Comparison of ENCODE assay signal across 18 cellular contexts in genomic region chr15:81859737-81860516, GRCh38.
A peak's percentile ranks its signal among the peaks of the same experiment; 100 is the strongest.
DNase-seq lines count a peak whose midpoint lies in the region; ATAC-seq and TF ChIP-seq lines count a peak whose summit lies in the region.
"Had no signal": no experiment of that assay in that cellular context is flagged by ENCODE, and none has a peak within 500 bp of the region (broad histone marks: within the 10 kb centered on the region; RNA-seq: fewer than 3 reads in every experiment).

No MANE protein-coding gene starts in this region.

- TF ChIP-seq POLR2A in esophagus muscularis mucosa (IDR thresholded peaks at IDR 0.05; ENCODE audit: low read depth), result no peak

- no peaks in the 10 kb centered on the region for H3K9me3 Mint-ChIP-seq in endodermal cell
- H3K9me3 Mint-ChIP-seq: activated T-helper 1 cell treated with anti-CD3 and anti-CD28 coated beads, Interleukin-12 subunit alpha, Interleukin-12 subunit beta, Interleukin-2, Interleukin-4 antibody, amounts not matched to agents 30 ng/mL and 10 ng/mL and 1 ng/mL, durations not matched to agents 14 hours and 24 hours and 36 hours; T-helper 2 cell treated with Interferon-gamma antibody and Interleukin-4, amounts not matched to agents 5 μg/mL and 100 μg/mL, for 36 hours had no signal

- no peak overlapping the region for H3K9ac ChIP-seq in endodermal cell (ENCODE audit: extremely low read depth, low read length, poor library complexity, severe bottlenecking)
- H3K9ac ChIP-seq: KMS-11, neural progenitor cell had no signal

- H3K9me3 ChIP-seq in esophagus muscularis mucosa (no peaks in the 10 kb centered on the region), endodermal cell (ENCODE audit: control insufficient read depth, low read length) (no peaks in the 10 kb centered on the region)
- H3K9me3 ChIP-seq: gastroesophageal sphincter, spleen had no signal

- no peaks in the 10 kb centered on the region for H3K4me1 Mint-ChIP-seq in endodermal cell

- H3K27me3 Mint-ChIP-seq in endodermal cell (ENCODE audit: insufficient read depth), result no peaks in the 10 kb centered on the region

- TF ChIP-seq CTCF in esophagus muscularis mucosa (IDR thresholded peaks at IDR 0.05) (no peak), endodermal cell (conservative IDR thresholded peaks at IDR 0.05) (no peak)

- WGBS in esophagus muscularis mucosa, result 86% methylated on average over 9 of the region's 9 CpGs
- WGBS in endodermal cell (ENCODE audit: insufficient coverage in 1 of 2, insufficient read length in 1 of 2), 2 experiments, result 90 to 100% methylated on average over 6 to 9 of the region's 9 CpGs

- no peak for ATAC-seq in HG02623 (IDR thresholded peaks at IDR 0.05; ENCODE audit: unreplicated experiment)
- no peak for ATAC-seq in GM18502 (IDR thresholded peaks at IDR 0.05; ENCODE audit: poor library complexity, unreplicated experiment)
- ATAC-seq: activated CD4-positive, CD25-positive, alpha-beta regulatory T cell treated with anti-CD3 and anti-CD28 coated beads, Interleukin-2, amount 50 U/mL, for 24 hours; gastroesophageal sphincter had no signal

- peaks cover 64% of the 10 kb centered on the region for H3K36me3 Mint-ChIP-seq in endodermal cell (ENCODE audit: low read depth)

- no peak overlapping the region for H3K4me3 ChIP-seq in esophagus muscularis mucosa
- no peak overlapping the region for H3K4me3 ChIP-seq in endodermal cell (ENCODE audit: low read length)
- H3K4me3 ChIP-seq: gastroesophageal sphincter, neural progenitor cell, spleen had no signal

- no peaks in the 10 kb centered on the region for H3K36me3 ChIP-seq in esophagus muscularis mucosa
- no peaks in the 10 kb centered on the region for H3K36me3 ChIP-seq in endodermal cell (ENCODE audit: control insufficient read depth, insufficient read depth, low read length)
- H3K36me3 ChIP-seq: gastroesophageal sphincter, neural progenitor cell, spleen had no signal

- H3K4me1 ChIP-seq in esophagus muscularis mucosa, result no peaks in the 10 kb centered on the region
- peaks cover 4% of the 10 kb centered on the region for H3K4me1 ChIP-seq in endodermal cell (ENCODE audit: control insufficient read depth, insufficient read depth, low read length)
- H3K4me1 ChIP-seq: gastroesophageal sphincter, neural progenitor cell, spleen had no signal

- H3K27me3 ChIP-seq in esophagus muscularis mucosa (no peaks in the 10 kb centered on the region), endodermal cell (ENCODE audit: control insufficient read depth, insufficient read depth, low read length, poor library complexity, severe bottlenecking) (no peaks in the 10 kb centered on the region)
- H3K27me3 ChIP-seq: gastroesophageal sphincter, neural progenitor cell, spleen had no signal

- H3K27ac ChIP-seq in esophagus muscularis mucosa (replicated peaks in 1 of 4) (no peak overlapping the region), endodermal cell (ENCODE audit: low read depth, low read length) (no peak overlapping the region)
- H3K27ac ChIP-seq: gastroesophageal sphincter, KMS-11, neural progenitor cell, spleen had no signal

- intact Hi-C loops in esophagus muscularis mucosa (cut with DNase I), result no loop called here

- no peak overlapping the region for H3K27ac Mint-ChIP-seq in endodermal cell
- H3K27ac Mint-ChIP-seq: activated T-helper 1 cell treated with anti-CD3 and anti-CD28 coated beads, Interleukin-12 subunit alpha, Interleukin-12 subunit beta, Interleukin-2, Interleukin-4 antibody, amounts not matched to agents 30 ng/mL and 10 ng/mL and 1 ng/mL, durations not matched to agents 14 hours and 24 hours and 36 hours; neural progenitor cell; T-helper 2 cell treated with Interferon-gamma antibody and Interleukin-4, amounts not matched to agents 5 μg/mL and 100 μg/mL, for 36 hours had no signal

- no peak for TF ChIP-seq EP300 in esophagus muscularis mucosa (IDR thresholded peaks at IDR 0.05)

- no peak overlapping the region for H3K4me3 Mint-ChIP-seq in endodermal cell
- H3K4me3 Mint-ChIP-seq: activated T-helper 1 cell treated with anti-CD3 and anti-CD28 coated beads, Interleukin-12 subunit alpha, Interleukin-12 subunit beta, Interleukin-2, Interleukin-4 antibody, amounts not matched to agents 30 ng/mL and 10 ng/mL and 1 ng/mL, durations not matched to agents 14 hours and 24 hours and 36 hours; neural progenitor cell; T-helper 2 cell treated with Interferon-gamma antibody and Interleukin-4, amounts not matched to agents 5 μg/mL and 100 μg/mL, for 36 hours had no signal

- DNase-seq in DMS53 treated with DMSO at 0.1 percent for 48 hours (lab: John Stamatoyannopoulos, UW; ENCODE audit: unreplicated experiment) (peak; percentile 64), NCI-H146 treated with DMSO at 0.1 percent for 48 hours (lab: John Stamatoyannopoulos, UW; ENCODE audit: unreplicated experiment) (peak; percentile 83), NCI-H526 (lab: John Stamatoyannopoulos, UW) (peak; percentile 53 to 77), esophagus muscularis mucosa (ENCODE audit: extremely low spot score) (peak; percentile 85), endodermal cell (no peak)
- no peak for DNase-seq in activated CD4-positive, CD25-positive, alpha-beta regulatory T cell (lab: John Stamatoyannopoulos, UW)
- DNase-seq: mesendoderm; NCI-H1930; spleen; stimulated activated CD8-positive, alpha-beta memory T cell treated with anti-CD3 and anti-CD28 coated beads, Interleukin-4, amount 100 ng/mL, for 48 hours had no signal

Comparison
In these comparisons a context has a peak if more than half of its experiments do, and no peak if none do; other contexts are left out.
1. DNase-seq: peak in DMS53 treated with DMSO at 0.1 percent for 48 hours (single experiment), NCI-H146 treated with DMSO at 0.1 percent for 48 hours (single experiment), NCI-H526 (2 of 2) and esophagus muscularis mucosa (single experiment); none in endodermal cell (single experiment) and activated CD4-positive, CD25-positive, alpha-beta regulatory T cell (0 of 4).